ENCODE assay signal across 9 cellular contexts in the genomic region with DNA sequence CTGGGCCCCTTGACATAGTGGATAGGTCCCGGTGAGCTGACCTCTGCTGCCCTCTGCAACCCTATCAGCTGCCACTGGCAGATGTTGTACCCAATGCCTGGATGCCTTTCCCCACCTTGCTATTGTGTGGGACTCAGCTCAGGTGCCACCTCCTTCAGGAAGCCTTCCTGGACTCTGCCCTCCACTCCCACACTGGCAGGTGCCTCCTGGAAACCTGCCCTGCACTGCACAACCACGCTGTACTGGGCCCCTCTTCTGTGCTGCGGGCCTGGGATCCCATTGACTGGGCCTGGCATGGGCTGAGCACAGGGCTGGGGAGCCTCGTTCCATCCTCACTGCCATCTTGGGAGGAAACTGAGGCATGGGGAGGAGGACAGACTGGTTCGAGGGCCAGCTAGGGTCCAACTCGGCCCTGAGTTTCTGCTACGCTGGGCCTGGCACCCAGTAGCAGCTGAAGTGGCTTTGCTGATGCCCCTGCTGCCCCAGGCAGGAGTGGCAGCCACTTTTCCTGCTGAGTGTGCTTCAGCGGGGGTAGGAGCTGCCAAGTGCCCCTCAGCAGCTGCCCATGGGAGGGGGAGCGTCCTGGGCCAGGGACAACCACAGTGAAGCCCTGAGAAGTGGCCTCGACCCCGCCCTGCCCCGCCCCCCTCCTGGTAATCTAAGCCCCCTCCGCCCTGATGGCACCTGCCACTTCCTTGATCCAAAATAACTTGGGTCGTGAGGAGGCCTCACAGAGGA. TPM values are rescaled to one million over a fixed set of nuclear protein-coding genes. Genes with fewer than 3 reads are reported as not detected.
A peak's percentile ranks its signal among the peaks of the same experiment; 100 is the strongest.
DNase-seq lines count a peak whose midpoint lies in the region; ATAC-seq, FAIRE-seq and TF ChIP-seq lines count a peak whose summit lies in the region.
"Had no signal": no experiment of that assay in that cellular context is flagged by ENCODE, and none has a peak within 500 bp of the region (broad histone marks: within the 10 kb centered on the region; RNA-seq: fewer than 3 reads in every experiment).

No MANE protein-coding gene starts in this region.

- DNase-seq in AG04450 (ENCODE audit: low read depth, low spot score) = no peak
- no peak for DNase-seq in astrocyte of the spinal cord (ENCODE audit: low read depth, low spot score)
- DNase-seq in nephron progenitor cell = no peak
- no peak for DNase-seq in GM12892 (ENCODE audit: insufficient read length)
- DNase-seq in activated CD8-positive, alpha-beta memory T cell treated with anti-CD3 and anti-CD28 coated beads, Interleukin-2, amount 50 U/mL, for 4 hours = no peak
- DNase-seq: HCEC 1CT, NCI-H2081 had no signal

- H3K4me1 Mint-ChIP-seq in nephron progenitor cell = peaks cover 59% of the 10 kb centered on the region

- no peaks in the 10 kb centered on the region; the same call in 1 of the 2 replicates for H3K9me3 ChIP-seq in AG04450 (ENCODE audit: control insufficient read depth, insufficient read depth, low read length)

- no peak for FAIRE-seq in GM12892 (lab: Jason Lieb, UNC)

- H3K27ac Mint-ChIP-seq in nephron progenitor cell = no peak overlapping the region

- no peak for ATAC-seq in GM18520 (IDR thresholded peaks at IDR 0.05; ENCODE audit: unreplicated experiment)

- H3K27me3 ChIP-seq in AG04450 (ENCODE audit: control insufficient read depth, insufficient read depth, low read length) = no peaks in the 10 kb centered on the region

- no peak overlapping the region for H3K27ac ChIP-seq in AG04450 (ENCODE audit: low read depth, low read length)
- H3K27ac ChIP-seq: SK-N-MC had no signal

- in situ Hi-C loops in astrocyte of the spinal cord (cut with HindIII; ENCODE audit: low sequenced_read_pairs) = no loop called here

- no peak for TF ChIP-seq CTCF in AG04450 (IDR thresholded peaks at IDR 0.05; ENCODE audit: low read depth, low read length)
- TF ChIP-seq CTCF in astrocyte of the spinal cord (IDR thresholded peaks at IDR 0.05; ENCODE audit: low read depth, low read length) = no peak
- no peak for TF ChIP-seq CTCF in nephron progenitor cell (IDR thresholded peaks at IDR 0.05)

- no peaks in the 10 kb centered on the region for H3K9me3 Mint-ChIP-seq in nephron progenitor cell

- H3K4me3 ChIP-seq in AG04450 (ENCODE audit: low read depth, low read length) (peak overlapping the region; percentile 20; the same call in 1 of the 2 replicates), astrocyte of the spinal cord (ENCODE audit: low read depth, low read length) (peak overlapping the region; percentile 13)

- peaks cover 7% of the 10 kb centered on the region for H3K36me3 Mint-ChIP-seq in nephron progenitor cell (ENCODE audit: low read depth)

- H3K4me3 Mint-ChIP-seq in nephron progenitor cell = peak overlapping the region; percentile 79

- CTCF ChIA-PET in AG04450 (lab: Charles Lee) = interaction anchor here (1.0 to 1.2 kb wide), 3 partner anchors 45 to 141 kb away, joined by 3 to 4 read pairs (median 4); partner anchors contain the start of gene TOR2A

- no peaks in the 10 kb centered on the region for H3K27me3 Mint-ChIP-seq in nephron progenitor cell (ENCODE audit: low read depth, poor library complexity)

- no peak for TF ChIP-seq POLR2A in GM12892 (IDR thresholded peaks at IDR 0.05; ENCODE audit: low read depth, low read length)

- POLR2A ChIA-PET in AG04450 (lab: Yijun Ruan, JAX) = interaction anchor here (0.5 to 1.3 kb wide), 4 partner anchors 21 to 152 kb away, joined by 3 to 4 read pairs (median 4); no protein-coding TSS in a partner anchor

RNA-seq across cellular contexts. Expression of gene AK1, which starts 1.3 kb away (rescaled TPM):
- polyA plus RNA-seq in AG04450 (2011; rRNA removed) = 75.9 and 93.9 TPM in 2 replicates
- polyA minus RNA-seq in AG04450 (2011; rRNA and poly(A)+ RNA removed) = 24.9 and 43.3 TPM in 2 replicates
- polyA plus RNA-seq in GM12892 (2012; ENCODE audit: missing spikeins) = 10.7 TPM

RNA-seq across cellular contexts. Expression of gene ENG, which starts 21.7 kb away (rescaled TPM):
- polyA plus RNA-seq in AG04450 (2011; rRNA removed) = 17.2 and 34.2 TPM in 2 replicates
- 29.1 and 34.5 TPM in 2 replicates for polyA minus RNA-seq in AG04450 (2011; rRNA and poly(A)+ RNA removed)
- 3.3 TPM for polyA plus RNA-seq in GM12892 (2012; ENCODE audit: missing spikeins)

RNA-seq across cellular contexts. Expression of gene ST6GALNAC6, which starts 23.2 kb away (rescaled TPM):
- 40.6 and 58.2 TPM in 2 replicates for polyA plus RNA-seq in AG04450 (2011; rRNA removed)
- 47.7 and 59.0 TPM in 2 replicates for polyA minus RNA-seq in AG04450 (2011; rRNA and poly(A)+ RNA removed)
- polyA plus RNA-seq in GM12892 (2012; ENCODE audit: missing spikeins) = 25.3 TPM

RNA-seq across cellular contexts. Expression of gene ST6GALNAC4, which starts 40.6 kb away (rescaled TPM):
- polyA plus RNA-seq in AG04450 (2011; rRNA removed) = 15.0 and 24.3 TPM in 2 replicates
- polyA minus RNA-seq in AG04450 (2011; rRNA and poly(A)+ RNA removed) = 19.2 and 23.6 TPM in 2 replicates
- 17.0 TPM for polyA plus RNA-seq in GM12892 (2012; ENCODE audit: missing spikeins)

RNA-seq across cellular contexts. Expression of gene PIP5KL1, which starts 54.4 kb away (rescaled TPM):
- polyA plus RNA-seq in AG04450 (2011; rRNA removed) = 1.2 TPM in 2 replicates
- 1.2 and 1.3 TPM in 2 replicates for polyA minus RNA-seq in AG04450 (2011; rRNA and poly(A)+ RNA removed)
- polyA plus RNA-seq in GM12892 (2012; ENCODE audit: missing spikeins) = 0.36 TPM
